Comparison of ENCODE assay signal across 8 cellular contexts in genomic region chr15:70853270-70853854, GRCh38. TPM values are rescaled to one million over a fixed set of nuclear protein-coding genes. Genes with fewer than 3 reads are reported as not detected.
DNase-seq lines count a peak whose midpoint lies in the region; ATAC-seq, FAIRE-seq and TF ChIP-seq lines count a peak whose summit lies in the region.

No MANE protein-coding gene starts in this region.

- H3K4me1 ChIP-seq in RWPE2 (ENCODE audit: insufficient read depth, poor library complexity, severe bottlenecking) (peaks cover 26% of the 10 kb centered on the region), endodermal cell (ENCODE audit: control insufficient read depth, insufficient read depth, low read length) (no peaks in the 10 kb centered on the region)

- in situ Hi-C loops in GM13976 (cut with MboI; ENCODE audit: low sequenced_read_pairs, unreplicated experiment): no loop called here

- H3K27me3 Mint-ChIP-seq in T-helper 2 cell treated with Interferon-gamma antibody and Interleukin-4, amounts not matched to agents 5 μg/mL and 100 μg/mL, for 36 hours (ENCODE audit: low read depth): peaks cover 70% of the 10 kb centered on the region
- peaks cover 8% of the 10 kb centered on the region for H3K27me3 Mint-ChIP-seq in endodermal cell (ENCODE audit: insufficient read depth)

- peaks cover 3% of the 10 kb centered on the region for H3K4me1 Mint-ChIP-seq in T-helper 2 cell treated with Interferon-gamma antibody and Interleukin-4, amounts not matched to agents 5 μg/mL and 100 μg/mL, for 36 hours (ENCODE audit: low read depth)
- peaks cover 15% of the 10 kb centered on the region for H3K4me1 Mint-ChIP-seq in endodermal cell

- peak overlapping the region; percentile 25 for H3K4me3 Mint-ChIP-seq in T-helper 2 cell treated with Interferon-gamma antibody and Interleukin-4, amounts not matched to agents 5 μg/mL and 100 μg/mL, for 36 hours
- H3K4me3 Mint-ChIP-seq in endodermal cell: peak overlapping the region; percentile 78

- peak overlapping the region; percentile 70 for H3K27ac ChIP-seq in RWPE2 (ENCODE audit: poor library complexity, severe bottlenecking)
- H3K27ac ChIP-seq in endodermal cell (ENCODE audit: low read depth, low read length): no peak overlapping the region

- H3K9me3 ChIP-seq in RWPE2 (ENCODE audit: severe bottlenecking) (no peaks in the 10 kb centered on the region), endodermal cell (ENCODE audit: control insufficient read depth, low read length) (no peaks in the 10 kb centered on the region)

- H3K27me3 ChIP-seq in RWPE2 (ENCODE audit: insufficient read depth, poor library complexity, severe bottlenecking): no peaks in the 10 kb centered on the region
- no peaks in the 10 kb centered on the region for H3K27me3 ChIP-seq in endodermal cell (ENCODE audit: control insufficient read depth, insufficient read depth, low read length, poor library complexity, severe bottlenecking)

- peak; percentile 52 for FAIRE-seq in urothelium cell line (lab: Jason Lieb, UNC)

- peaks cover 33% of the 10 kb centered on the region for H3K36me3 ChIP-seq in RWPE2 (ENCODE audit: low read depth)
- H3K36me3 ChIP-seq in endodermal cell (ENCODE audit: control insufficient read depth, insufficient read depth, low read length): peaks cover 14% of the 10 kb centered on the region

- peak overlapping the region; percentile 38 for H3K9ac ChIP-seq in endodermal cell (ENCODE audit: extremely low read depth, low read length, poor library complexity, severe bottlenecking)

- H3K27ac Mint-ChIP-seq in T-helper 2 cell treated with Interferon-gamma antibody and Interleukin-4, amounts not matched to agents 5 μg/mL and 100 μg/mL, for 36 hours: no peak overlapping the region
- H3K27ac Mint-ChIP-seq in endodermal cell: peak overlapping the region; percentile 80

- no peak for DNase-seq in T-helper 2 cell treated with Interferon-gamma antibody and Interleukin-4, amounts not matched to agents 5 μg/mL and 100 μg/mL, for 36 hours (ENCODE audit: low spot score)
- DNase-seq in T-helper 2 cell (no peak), RWPE2 (ENCODE audit: low spot score) (no peak), endodermal cell (peak; percentile 90), midbrain (lab: John Stamatoyannopoulos, UW) (peak; percentile 39), urothelium cell line (ENCODE audit: low spot score) (peak; percentile 56), GM13976 (ENCODE audit: low spot score) (no peak)

- TF ChIP-seq CTCF in RWPE2 (IDR thresholded peaks at IDR 0.05; ENCODE audit: poor library complexity, severe bottlenecking) (no peak), endodermal cell (conservative IDR thresholded peaks at IDR 0.05) (no peak), GM13976 (IDR thresholded peaks at IDR 0.05; ENCODE audit: borderline replicate concordance, control extremely low read depth, extremely low read depth, insufficient read depth, missing control alignments) (no peak)

- no peaks in the 10 kb centered on the region for H3K9me3 Mint-ChIP-seq in T-helper 2 cell treated with Interferon-gamma antibody and Interleukin-4, amounts not matched to agents 5 μg/mL and 100 μg/mL, for 36 hours
- no peaks in the 10 kb centered on the region for H3K9me3 Mint-ChIP-seq in endodermal cell

- 0% methylated on average over 18 to 37 of the region's 38 CpGs for WGBS in endodermal cell (ENCODE audit: insufficient coverage in 1 of 2, insufficient read length in 1 of 2), 2 experiments

- no peaks in the 10 kb centered on the region for H3K36me3 Mint-ChIP-seq in T-helper 2 cell treated with Interferon-gamma antibody and Interleukin-4, amounts not matched to agents 5 μg/mL and 100 μg/mL, for 36 hours (ENCODE audit: low read depth)
- peaks cover 19% of the 10 kb centered on the region for H3K36me3 Mint-ChIP-seq in endodermal cell (ENCODE audit: low read depth)

- ATAC-seq in RWPE2 (ENCODE audit: low read depth) (peak; percentile 33), HG02571 (IDR thresholded peaks at IDR 0.05; ENCODE audit: unreplicated experiment) (no peak)

- H3K4me3 ChIP-seq in RWPE2 (ENCODE audit: severe bottlenecking) (peak overlapping the region; percentile 89), endodermal cell (ENCODE audit: low read length) (peak overlapping the region; percentile 87)

RNA-seq across cellular contexts. Expression of gene LARP6, which starts 0.6 kb away (rescaled TPM):
- 10 to 100 TPM; 24.0 to 24.9 TPM for total RNA-seq in endodermal cell
- 14.4 TPM for polyA plus RNA-seq in endodermal cell (2013, experiment 1 of 2)
- polyA plus RNA-seq in endodermal cell (2013, experiment 2 of 2): 11.8 TPM

RNA-seq across cellular contexts. Expression of gene THAP10, which starts 38.9 kb away (rescaled TPM):
- 1 to 10 TPM; 2.4 to 6.1 TPM for total RNA-seq in endodermal cell
- 6.4 TPM for polyA plus RNA-seq in endodermal cell (2013, experiment 1 of 2)
- 6.4 TPM for polyA plus RNA-seq in endodermal cell (2013, experiment 2 of 2)

RNA-seq across cellular contexts. Expression of gene LRRC49, which starts 39.3 kb away (rescaled TPM):
- total RNA-seq in endodermal cell: 10 to 100 TPM in 1 of 2 donors, 1 to 10 TPM in 1; 6.6 to 10.7 TPM
- 17.3 TPM for polyA plus RNA-seq in endodermal cell (2013, experiment 1 of 2)
- polyA plus RNA-seq in endodermal cell (2013, experiment 2 of 2): 21.0 TPM

Comparison
In these comparisons a context has a peak if more than half of its experiments do, and no peak if none do; other contexts are left out.
1. DNase-seq: peak in endodermal cell (single experiment), midbrain (single experiment) and urothelium cell line (single experiment); none in T-helper 2 cell treated with Interferon-gamma antibody and Interleukin-4, amounts not matched to agents 5 μg/mL and 100 μg/mL, for 36 hours (single experiment), T-helper 2 cell (0 of 5), RWPE2 (single experiment) and GM13976 (single experiment).